1 cellular context compared by ENCODE assay signal in genomic region chr17:82718986-82719685, GRCh38.
TF ChIP-seq lines count a peak whose summit lies in the region.

No MANE protein-coding gene starts in this region.

TF ChIP-seq in HEK293, 187 proteins besides CTCF, POLR2A, EP300 and RAD21:
- TF ChIP-seq ZNF449 (tag by site-specific recombination; IDR thresholded peaks at IDR 0.05) = no peak
- TF ChIP-seq ZNF335 (tag by site-specific recombination; conservative IDR thresholded peaks at IDR 0.05) = no peak
- TF ChIP-seq HOXA7 (CRISPR knock-in tag; IDR thresholded peaks at IDR 0.05; ENCODE audit: borderline replicate concordance) = no peak
- TF ChIP-seq ZNF18 (tag by site-specific recombination; IDR thresholded peaks at IDR 0.05) = peak; percentile 97
- no peak for TF ChIP-seq ZNF488 (tag by site-specific recombination; IDR thresholded peaks at IDR 0.05)
- TF ChIP-seq ZNF692 (tag by site-specific recombination; IDR thresholded peaks at IDR 0.05) = no peak
- no peak for TF ChIP-seq ZNF501 (tag by site-specific recombination; IDR thresholded peaks at IDR 0.05)
- TF ChIP-seq ZNF654 (tag by site-specific recombination; IDR thresholded peaks at IDR 0.05; ENCODE audit: low read depth) = no peak
